27 cellular contexts compared by ENCODE assay signal in genomic region chr2:2913601-2914120, GRCh38.
"Had no signal": no experiment of that assay in that cellular context is flagged by ENCODE, and none has a peak within 500 bp of the region (broad histone marks: within the 10 kb centered on the region; RNA-seq: fewer than 3 reads in every experiment).

No MANE protein-coding gene starts in this region.

- H3K4me1 ChIP-seq: left ventricle myocardium inferior, pancreas, prostate gland, suprapubic skin, tibial artery, uterus had no signal

- H3K27ac ChIP-seq: left ventricle myocardium inferior, pancreas, prostate gland, skin epidermis, suprapubic skin, thoracic aorta, tibial artery, uterus had no signal

- H3K27ac Mint-ChIP-seq: immature natural killer cell; naive thymus-derived CD4-positive, alpha-beta T cell; natural killer cell treated with Interleukin-12 subunit alpha and Interleukin-12 subunit beta and Interleukin-15 and Interleukin-18, amount 100 ng/mL, for 72 hours; stimulated activated naive B cell treated with anti-CD40 and anti-IgM and Interleukin-4, amounts not matched to agents 10 μg/mL and 1 μg/mL and 100 μg/mL, for 72 hours; stimulated activated naive CD8-positive, alpha-beta T cell treated with anti-CD3 and anti-CD28 coated beads, Interleukin-15, Interleukin-2, amounts not matched to agents 100 ng/mL and 50 ng/mL, for 24 hours; type B pancreatic cell had no signal

- H3K36me3 Mint-ChIP-seq: immature natural killer cell; naive thymus-derived CD4-positive, alpha-beta T cell; natural killer cell treated with Interleukin-12 subunit alpha and Interleukin-12 subunit beta and Interleukin-15 and Interleukin-18, amount 100 ng/mL, for 72 hours; stimulated activated naive B cell treated with anti-CD40 and anti-IgM and Interleukin-4, amounts not matched to agents 10 μg/mL and 1 μg/mL and 100 μg/mL, for 72 hours; type B pancreatic cell had no signal

- H3K9me3 ChIP-seq: pancreas, prostate gland, suprapubic skin, thoracic aorta, uterus had no signal

- DNase-seq: hypothalamus; immature natural killer cell; left ventricle myocardium inferior; mesendoderm; midbrain; mucosa of descending colon; naive thymus-derived CD4-positive, alpha-beta T cell; nucleus accumbens; pancreas; posterior cingulate gyrus; retina; right cardiac atrium; stimulated activated CD4-positive, alpha-beta T cell treated with anti-CD3 and anti-CD28 coated beads, Interleukin-12 subunit alpha, Interleukin-12 subunit beta, amount 100 ng/mL, for 4 hours; stimulated activated CD4-positive, alpha-beta T cell treated with anti-CD3 and anti-CD28 coated beads, Interleukin-15, amount 100 ng/mL, for 24 hours; stimulated activated CD4-positive, alpha-beta T cell treated with anti-CD3 and anti-CD28 coated beads, Interleukin-2, amount 100 ng/mL, for 24 hours; stimulated activated CD4-positive, alpha-beta T cell treated with anti-CD3 and anti-CD28 coated beads, Interleukin-4, amount 100 ng/mL, for 1 hour; stimulated activated naive B cell treated with anti-CD40 and anti-IgM and Interleukin-4, amounts not matched to agents 10 μg/mL and 1 μg/mL and 100 μg/mL, for 72 hours; uterus had no signal

- H3K4me3 ChIP-seq: left ventricle myocardium inferior, lung, mucosa of descending colon, pancreas, prostate gland, skin epidermis, suprapubic skin, thoracic aorta, tibial artery, uterus had no signal

- H3K27me3 ChIP-seq: pancreas, suprapubic skin, tibial artery, uterus had no signal

- H3K9me3 Mint-ChIP-seq: natural killer cell treated with Interleukin-12 subunit alpha and Interleukin-12 subunit beta and Interleukin-15 and Interleukin-18, amount 100 ng/mL, for 72 hours; stimulated activated naive CD8-positive, alpha-beta T cell treated with anti-CD3 and anti-CD28 coated beads, Interleukin-15, Interleukin-2, amounts not matched to agents 100 ng/mL and 50 ng/mL, for 24 hours; type B pancreatic cell had no signal

- H3K4me3 Mint-ChIP-seq: immature natural killer cell; naive thymus-derived CD4-positive, alpha-beta T cell; natural killer cell treated with Interleukin-12 subunit alpha and Interleukin-12 subunit beta and Interleukin-15 and Interleukin-18, amount 100 ng/mL, for 72 hours; stimulated activated naive B cell treated with anti-CD40 and anti-IgM and Interleukin-4, amounts not matched to agents 10 μg/mL and 1 μg/mL and 100 μg/mL, for 72 hours; stimulated activated naive CD8-positive, alpha-beta T cell treated with anti-CD3 and anti-CD28 coated beads, Interleukin-15, Interleukin-2, amounts not matched to agents 100 ng/mL and 50 ng/mL, for 24 hours; type B pancreatic cell had no signal

- H3K36me3 ChIP-seq: left ventricle myocardium inferior, pancreas, prostate gland, suprapubic skin, thoracic aorta, tibial artery, uterus had no signal

- H3K4me1 Mint-ChIP-seq: immature natural killer cell; stimulated activated naive B cell treated with anti-CD40 and anti-IgM and Interleukin-4, amounts not matched to agents 10 μg/mL and 1 μg/mL and 100 μg/mL, for 72 hours had no signal
